In genomic region chr19:40750285-40751064, GRCh38 we compare ENCODE assay signal across 8 cellular contexts. TPM values are rescaled to one million over a fixed set of nuclear protein-coding genes. Genes with fewer than 3 reads are reported as not detected.
DNase-seq lines count a peak whose midpoint lies in the region; ATAC-seq, FAIRE-seq and TF ChIP-seq lines count a peak whose summit lies in the region.

Gene ACTMAP (minus strand): TSS chr19:40750477. CDS start chr19:40749803, 674 bp downstream.

- no peak for TF ChIP-seq CTCF in AG10803 (conservative IDR thresholded peaks at IDR 0.05; ENCODE audit: low read length)
- no peak for TF ChIP-seq CTCF in keratinocyte (optimal IDR thresholded peaks at IDR 0.05 in 1 of 3, IDR thresholded peaks at IDR 0.05 in 1 of 3, conservative IDR thresholded peaks at IDR 0.05 in 1 of 3; ENCODE audit: extremely low read depth in 1 of 3, insufficient read depth in 2 of 3, low read length in 3 of 3)

- peaks cover 2 to 17% of the 10 kb centered on the region in 2 experiments for H3K36me3 ChIP-seq in keratinocyte (ENCODE audit: control insufficient read depth in 2 of 2, extremely low read depth in 1 of 2, insufficient read depth in 2 of 2, low read length in 2 of 2)

- peaks cover under 1% of the 10 kb centered on the region for H3K9me1 ChIP-seq in keratinocyte (ENCODE audit: control insufficient read depth, extremely low read depth, insufficient read depth, low read length)

- peak within 1 kb of the TSS; percentile 97 for H2AFZ ChIP-seq in keratinocyte (ENCODE audit: control insufficient read depth, low read length)

- H3K27ac ChIP-seq in keratinocyte (ENCODE audit: control insufficient read depth, insufficient read depth, low read length) = peak within 1 kb of the TSS; percentile 99

- peaks cover 26% of the 10 kb centered on the region for H3K4me1 ChIP-seq in keratinocyte (ENCODE audit: control insufficient read depth, extremely low read depth, insufficient read depth, low read length)

- peak; percentile 43 for FAIRE-seq in keratinocyte (lab: Jason Lieb, UNC)

- dilution Hi-C loops in keratinocyte (cut with MboI; ENCODE audit: extremely low pct_ligation_motif_present, low sequenced_read_pairs) = no loop called here

- H4K20me1 ChIP-seq in keratinocyte (ENCODE audit: control insufficient read depth, extremely low read depth, insufficient read depth, low read length) = peaks cover 2% of the 10 kb centered on the region

- H3K9me3 ChIP-seq in keratinocyte (ENCODE audit: control insufficient read depth, low read depth, low read length) = no peaks in the 10 kb centered on the region

- H3K4me3 ChIP-seq in AG10803 (ENCODE audit: low read length) (peak within 1 kb of the TSS; percentile 92), keratinocyte (ENCODE audit: control insufficient read depth in 2 of 3, extremely low read depth in 1 of 3, insufficient read depth in 2 of 3, low read depth in 1 of 3, low read length in 3 of 3) (peak within 1 kb of the TSS; percentile 54 to 100 (median 99))

- peaks cover 41% of the 10 kb centered on the region for H3K79me2 ChIP-seq in keratinocyte (ENCODE audit: control insufficient read depth, insufficient read depth, low read length)

- peak within 1 kb of the TSS; percentile 100 for H3K9ac ChIP-seq in keratinocyte (ENCODE audit: control insufficient read depth, extremely low read depth, insufficient read depth, low read length)

- DNase-seq in AG10803 (ENCODE audit: low read depth) (peak; percentile 100), NCI-H460 (ENCODE audit: extremely low read depth, low read depth) (peak; percentile 99), cerebellum (ENCODE audit: low spot score) (peak; percentile 100), keratinocyte (ENCODE audit: low read depth, low spot score) (peak; percentile 100)
- peak; percentile 98 for DNase-seq in activated CD4-positive, CD25-positive, alpha-beta regulatory T cell treated with anti-CD3 and anti-CD28 coated beads, Interleukin-2, amount 50 U/mL, for 72 hours
- peak; percentile 94 to 98 for DNase-seq in stimulated activated CD4-positive, alpha-beta T cell treated with anti-CD3 and anti-CD28 coated beads, Interleukin-15, amount 100 ng/mL, for 1 hour (ENCODE audit: low read depth in 1 of 2, low spot score in 1 of 2)

- peak; percentile 82 for ATAC-seq in GM19043 (IDR thresholded peaks at IDR 0.05; ENCODE audit: low read depth, unreplicated experiment)
- ATAC-seq in HG03378 (IDR thresholded peaks at IDR 0.05; ENCODE audit: unreplicated experiment) = peak; percentile 77

- no peaks in the 10 kb centered on the region for H3K27me3 ChIP-seq in keratinocyte (ENCODE audit: control insufficient read depth, extremely low read depth, insufficient read depth, low read length)

- peak within 1 kb of the TSS; percentile 98 for H3K4me2 ChIP-seq in keratinocyte (ENCODE audit: control insufficient read depth, extremely low read depth, insufficient read depth, low read depth, low read length)

RNA-seq across cellular contexts. Expression of gene ACTMAP, which starts in this region (rescaled TPM):
- 1.6 and 2.1 TPM in 2 replicates for total RNA-seq in NCI-H460 (2014; rRNA removed; shearing (Covaris generic))
- polyA plus RNA-seq in NCI-H460 (2014; cell fraction: nucleus; rRNA removed) = 1.2 and 2.0 TPM in 2 replicates
- 0.82 TPM for total RNA-seq in cerebellum
- 1.4 to 2.8 TPM (median 1.4 TPM) in 3 replicates for polyA plus RNA-seq in keratinocyte
- 1.4 TPM for polyA plus RNA-seq in keratinocyte (2011; ENCODE audit: low read depth)
- polyA plus RNA-seq in keratinocyte (2011; cell fraction: cytosol; rRNA removed) = 1.8 and 2.4 TPM in 2 replicates
- polyA plus RNA-seq in keratinocyte (2011; cell fraction: nucleus; rRNA removed) = 5.0 and 6.9 TPM in 2 replicates
- polyA plus RNA-seq in keratinocyte (2012; ENCODE audit: low replicate concordance) = 3.2 and 3.6 TPM in 2 replicates
- 1.1 to 8.8 TPM (median 1.8 TPM) in 3 replicates for polyA minus RNA-seq in keratinocyte
- 2.7 TPM for polyA minus RNA-seq in keratinocyte (2011; cell fraction: cytosol; rRNA and poly(A)+ RNA removed)
- 1.5 and 3.3 TPM in 2 replicates for polyA minus RNA-seq in keratinocyte (2011; cell fraction: nucleus; rRNA and poly(A)+ RNA removed)

Comparison
In these comparisons a context has a peak if more than half of its experiments do, and no peak if none do; other contexts are left out.
1. Peak in every context shown above with its lines: DNase-seq, ATAC-seq, H3K4me3 ChIP-seq and H3K27ac ChIP-seq.
2. Peak in DNase-seq in cerebellum; RNA of the gene not detected or under 1 TPM.